ENCODE assay signal across 27 cellular contexts in genomic region chr6:34884996-34885395, GRCh38. TPM values are rescaled to one million over a fixed set of nuclear protein-coding genes. Genes with fewer than 3 reads are reported as not detected.
DNase-seq lines count a peak whose midpoint lies in the region; ATAC-seq and TF ChIP-seq lines count a peak whose summit lies in the region.
"Had no signal": no experiment of that assay in that cellular context is flagged by ENCODE, and none has a peak within 500 bp of the region (broad histone marks: within the 10 kb centered on the region; RNA-seq: fewer than 3 reads in every experiment).

No MANE protein-coding gene starts in this region.

- H3K4me1 Mint-ChIP-seq in T-helper 2 cell treated with Interferon-gamma antibody and Interleukin-4, amounts not matched to agents 5 μg/mL and 100 μg/mL, for 36 hours (ENCODE audit: low read depth) = peaks cover 17% of the 10 kb centered on the region
- H3K4me1 Mint-ChIP-seq in chondrocyte (ENCODE audit: low read depth) (peaks cover 32% of the 10 kb centered on the region), neural crest cell (peaks cover 24% of the 10 kb centered on the region)

- H3K36me3 Mint-ChIP-seq in T-helper 2 cell treated with Interferon-gamma antibody and Interleukin-4, amounts not matched to agents 5 μg/mL and 100 μg/mL, for 36 hours (ENCODE audit: low read depth) = peaks cover 23% of the 10 kb centered on the region
- H3K36me3 Mint-ChIP-seq in chondrocyte (ENCODE audit: low read depth) (peaks cover 5% of the 10 kb centered on the region), neural crest cell (ENCODE audit: low read depth) (peaks cover 11% of the 10 kb centered on the region)

- peak overlapping the region; percentile 13; the same call in 1 of the 2 replicates for H3K4me2 ChIP-seq in DND-41 (ENCODE audit: insufficient read depth, low read length)
- H3K4me2 ChIP-seq: A549 had no signal

- no peaks in the 10 kb centered on the region for H3K9me3 ChIP-seq in DND-41 (ENCODE audit: insufficient read depth, low read length, severe bottlenecking)
- H3K9me3 ChIP-seq: A549, esophagus squamous epithelium, HAP-1, SJCRH30, transverse colon had no signal

- H3K4me3 Mint-ChIP-seq in T-helper 2 cell treated with Interferon-gamma antibody and Interleukin-4, amounts not matched to agents 5 μg/mL and 100 μg/mL, for 36 hours = peak overlapping the region; percentile 17
- no peak overlapping the region for H3K4me3 Mint-ChIP-seq in chondrocyte (ENCODE audit: unreplicated experiment)
- peak overlapping the region; percentile 78 for H3K4me3 Mint-ChIP-seq in neural crest cell
- H3K4me3 Mint-ChIP-seq: activated CD8-positive, alpha-beta T cell treated with anti-CD3 and anti-CD28 coated beads, Interleukin-2, amount 10 ng/mL, durations not matched to agents 7 days and 5 days had no signal

- no peak overlapping the region for H3K9ac ChIP-seq in DND-41 (ENCODE audit: low read depth, low read length)

- H3K27me3 ChIP-seq in DND-41 (ENCODE audit: insufficient read depth, low read length, poor library complexity) = no peaks in the 10 kb centered on the region
- H3K27me3 ChIP-seq: esophagus squamous epithelium, SJCRH30, transverse colon had no signal

- H3K4me3 ChIP-seq in DND-41 (ENCODE audit: low read depth in 1 of 2, low read length in 2 of 2) = no peak overlapping the region
- H3K4me3 ChIP-seq: A549, esophagus squamous epithelium, GM12878, HAP-1, lung, SJCRH30, transverse colon had no signal

- peaks cover 31% of the 10 kb centered on the region for H3K4me1 ChIP-seq in DND-41 (ENCODE audit: insufficient read depth, low read length)
- H3K4me1 ChIP-seq: SJCRH30 had no signal

- peaks cover 52% of the 10 kb centered on the region for H3K79me2 ChIP-seq in DND-41 (ENCODE audit: insufficient read depth, low read length)

- H3K9me3 Mint-ChIP-seq in T-helper 2 cell treated with Interferon-gamma antibody and Interleukin-4, amounts not matched to agents 5 μg/mL and 100 μg/mL, for 36 hours = no peaks in the 10 kb centered on the region
- peaks cover 3% of the 10 kb centered on the region for H3K9me3 Mint-ChIP-seq in chondrocyte (ENCODE audit: low read depth)
- H3K9me3 Mint-ChIP-seq in neural crest cell = peaks cover 2% of the 10 kb centered on the region

- ATAC-seq in DND-41 (ENCODE audit: insufficient read depth, low read depth) = no peak
- ATAC-seq: A549; activated CD8-positive, alpha-beta T cell treated with anti-CD3 and anti-CD28 coated beads, Interleukin-2, amount 10 ng/mL, durations not matched to agents 7 days and 5 days; GM12878 had no signal

- peaks cover 2% of the 10 kb centered on the region for H3K27me3 Mint-ChIP-seq in T-helper 2 cell treated with Interferon-gamma antibody and Interleukin-4, amounts not matched to agents 5 μg/mL and 100 μg/mL, for 36 hours (ENCODE audit: low read depth)
- no peaks in the 10 kb centered on the region for H3K27me3 Mint-ChIP-seq in chondrocyte (ENCODE audit: low read depth)
- H3K27me3 Mint-ChIP-seq in neural crest cell (ENCODE audit: low read depth) = no peaks in the 10 kb centered on the region

- no peaks in the 10 kb centered on the region; the same call in 1 of the 2 replicates for H4K20me1 ChIP-seq in DND-41 (ENCODE audit: insufficient read depth, low read length)

- TF ChIP-seq CTCF in DND-41 (IDR thresholded peaks at IDR 0.05; ENCODE audit: borderline replicate concordance, extremely low read depth, low read length, poor library complexity, severe bottlenecking) (no peak), chondrocyte (IDR thresholded peaks at IDR 0.05) (no peak), neural crest cell (conservative IDR thresholded peaks at IDR 0.05) (no peak)

- no peak overlapping the region for H3K27ac ChIP-seq in DND-41 (ENCODE audit: low read length)
- H3K27ac ChIP-seq: A549, esophagus squamous epithelium, SJCRH30, transverse colon had no signal

- DNase-seq in T-helper 2 cell treated with Interferon-gamma antibody and Interleukin-4, amounts not matched to agents 5 μg/mL and 100 μg/mL, for 36 hours (ENCODE audit: low spot score) = no peak
- no peak for DNase-seq in T-helper 2 cell
- no peak for DNase-seq in DND-41
- no peak for DNase-seq in chondrocyte (ENCODE audit: low spot score)
- no peak for DNase-seq in neural crest cell (ENCODE audit: low read depth, low spot score)
- no peak for DNase-seq in NCI-H1436 treated with DMSO at 0.1 percent for 48 hours (lab: John Stamatoyannopoulos, UW)
- DNase-seq in effector CD8-positive, alpha-beta T cell (lab: John Stamatoyannopoulos, UW) = no peak
- no peak for DNase-seq in NK-92 (lab: John Stamatoyannopoulos, UW; ENCODE audit: unreplicated experiment)
- DNase-seq: activated CD4-positive, alpha-beta T cell treated with anti-CD3 and anti-CD28 coated beads for 1 hour; activated CD8-positive, alpha-beta T cell treated with anti-CD3 and anti-CD28 coated beads, Interleukin-2, amount 10 ng/mL, durations not matched to agents 7 days and 5 days; activated naive CD4-positive, alpha-beta T cell treated with anti-CD3 and anti-CD28 coated beads, Interleukin-2, amount 10 ng/mL, durations not matched to agents 7 days and 5 days; AML-193; cortex of kidney; esophagus squamous epithelium; foreskin melanocyte; kidney glomerular epithelial cell; NCI-H1105 treated with DMSO at 0.1 percent for 48 hours; NCI-H2029 treated with DMSO at 0.1 percent for 48 hours; NCI-H446; NCI-H774; SJCRH30; stimulated activated CD4-positive, alpha-beta T cell treated with anti-CD3 and anti-CD28 coated beads, Interleukin-2, amount 100 ng/mL, for 24 hours; transverse colon had no signal

- H3K36me3 ChIP-seq in DND-41 (ENCODE audit: insufficient read depth, low read length) = peaks cover 20% of the 10 kb centered on the region

- peak overlapping the region; percentile 17 for H3K27ac Mint-ChIP-seq in T-helper 2 cell treated with Interferon-gamma antibody and Interleukin-4, amounts not matched to agents 5 μg/mL and 100 μg/mL, for 36 hours
- H3K27ac Mint-ChIP-seq in chondrocyte (ENCODE audit: unreplicated experiment) = peak overlapping the region; percentile 8
- no peak overlapping the region for H3K27ac Mint-ChIP-seq in neural crest cell (ENCODE audit: unreplicated experiment)
- H3K27ac Mint-ChIP-seq: activated CD8-positive, alpha-beta T cell treated with anti-CD3 and anti-CD28 coated beads, Interleukin-2, amount 10 ng/mL, durations not matched to agents 7 days and 5 days; activated naive CD4-positive, alpha-beta T cell treated with anti-CD3 and anti-CD28 coated beads, Interleukin-2, amount 10 ng/mL, durations not matched to agents 7 days and 5 days had no signal

- no peak overlapping the region for H2AFZ ChIP-seq in DND-41 (ENCODE audit: low read depth, low read length)

RNA-seq across cellular contexts. Expression of gene TAF11, which starts 2.8 kb away (rescaled TPM):
- total RNA-seq in chondrocyte (30.5 to 42.1 TPM (median 31.7 TPM) in 3 replicates), neural crest cell (48.6 and 53.1 TPM in 2 replicates)

RNA-seq across cellular contexts. Expression of gene ANKS1A, which starts 4.1 kb away (rescaled TPM):
- total RNA-seq in chondrocyte (17.2 to 18.4 TPM (median 17.2 TPM) in 3 replicates), neural crest cell (32.0 and 33.2 TPM in 2 replicates)
